2 cellular contexts compared by ENCODE assay signal in the genomic region with DNA sequence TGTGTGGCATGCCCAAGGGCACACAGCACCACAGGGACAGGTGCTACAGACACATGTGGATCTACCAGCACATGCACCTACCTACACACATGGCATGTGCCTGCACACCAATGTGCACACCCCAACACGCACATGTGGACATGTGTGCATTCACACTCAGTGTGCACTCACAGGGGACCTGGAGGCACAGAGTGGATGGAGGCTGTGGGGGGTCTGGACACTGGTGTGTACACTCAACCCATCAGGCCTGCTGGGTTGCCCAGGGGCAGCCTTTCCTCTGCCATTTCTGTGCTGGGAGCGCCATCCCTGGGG.
A peak's percentile ranks its signal among the peaks of the same experiment; 100 is the strongest.
TF ChIP-seq lines count a peak whose summit lies in the region.

No MANE protein-coding gene starts in this region.

TF ChIP-seq in HepG2, 621 proteins besides CTCF, POLR2A, EP300 and RAD21:
- TF ChIP-seq MNT (IDR thresholded peaks at IDR 0.05) = peak; percentile 94
- no peak for TF ChIP-seq ZNF576 (CRISPR knock-in tag; IDR thresholded peaks at IDR 0.05)
TF ChIP-seq in HepG2: peak in this region for 1.

TF ChIP-seq in neural cell, 6 proteins besides CTCF, POLR2A, EP300 and RAD21:
- TF ChIP-seq TAF1 (IDR thresholded peaks at IDR 0.05; ENCODE audit: low read depth) = no peak
- TF ChIP-seq MXI1 (conservative IDR thresholded peaks at IDR 0.05; ENCODE audit: poor library complexity, severe bottlenecking) = peak; percentile 23
- TF ChIP-seq REST (IDR thresholded peaks at IDR 0.05; ENCODE audit: borderline replicate concordance) = no peak
- TF ChIP-seq EZH2 (IDR thresholded peaks at IDR 0.05; ENCODE audit: borderline replicate concordance, insufficient read depth, low read length, poor library complexity, severe bottlenecking) = no peak
